In genomic region chr4:111136438-111136837, GRCh38 we compare ENCODE assay signal across 12 cellular contexts.
DNase-seq lines count a peak whose midpoint lies in the region; ATAC-seq, FAIRE-seq and TF ChIP-seq lines count a peak whose summit lies in the region.
"Had no signal": no experiment of that assay in that cellular context is flagged by ENCODE, and none has a peak within 500 bp of the region (broad histone marks: within the 10 kb centered on the region; RNA-seq: fewer than 3 reads in every experiment).

No MANE protein-coding gene starts in this region.

- no peak for FAIRE-seq in HepG2 (lab: Jason Lieb, UNC)

- H3K4me3 ChIP-seq in HepG2 (replicated peaks in 1 of 3; ENCODE audit: insufficient read depth in 1 of 3, low read depth in 2 of 3, low read length in 3 of 3) (no peak overlapping the region), right lobe of liver (no peak overlapping the region), heart right ventricle (no peak overlapping the region)
- H3K4me3 ChIP-seq: BLaER1 treated with 17β-estradiol and CSF1 and Interleukin-3, amounts not matched to agents 10 nM and 100 nM; mucosa of descending colon; skin epidermis had no signal

- WGBS in HepG2 (ENCODE audit: low lambda C conversion rate): 0% methylated on average over 1 of the region's 1 CpG
- 50% methylated on average over 1 of the region's 1 CpG for WGBS in right lobe of liver (ENCODE audit: insufficient coverage, low coverage, low lambda C conversion rate, missing lambda C conversion rate)
- WGBS in heart right ventricle, 2 donors: 75 to 80% methylated on average over 1 of the region's 1 CpG

- H3K9ac ChIP-seq in HepG2 (ENCODE audit: insufficient read depth, low read depth, low read length): no peak overlapping the region
- H3K9ac ChIP-seq: BLaER1 treated with 17β-estradiol and CSF1 and Interleukin-3, amounts not matched to agents 10 nM and 100 nM had no signal

- intact Hi-C loops in HepG2 (cut with micrococcal nuclease; ENCODE audit: unreplicated experiment) (loop anchor here (1.0 to 2.0 kb wide), 2 partner anchors 147 to 494 kb away; no protein-coding TSS in a partner anchor), right lobe of liver (cut with DNase I) (no loop called here), heart right ventricle (cut with DNase I) (no loop called here)

- in situ Hi-C loops in HepG2 (cut with HindIII; ENCODE audit: extremely low pct_ligation_motif_present, low pct_unique_long_range_greater_than_20kb): no loop called here

- TF ChIP-seq CTCF in HepG2 (CRISPR knock-in tag; IDR thresholded peaks at IDR 0.05) (peak; percentile 38), right lobe of liver (IDR thresholded peaks at IDR 0.05) (peak in 2 of 4 donors; percentile 8 to 19), heart right ventricle (IDR thresholded peaks at IDR 0.05) (peak in 1 of 9 donors; percentile 11)

- H3K79me2 ChIP-seq in HepG2 (ENCODE audit: insufficient read depth, low read length): no peaks in the 10 kb centered on the region

- TF ChIP-seq POLR2A in HepG2 (IDR thresholded peaks at IDR 0.05; ENCODE audit: insufficient read depth in 1 of 2, low read depth in 2 of 2, low read length in 2 of 2) (no peak), right lobe of liver (IDR thresholded peaks at IDR 0.05) (no peak)

- H3K4me1 ChIP-seq in HepG2 (ENCODE audit: insufficient read depth, low read length) (no peaks in the 10 kb centered on the region), right lobe of liver (no peaks in the 10 kb centered on the region), heart right ventricle (no peaks in the 10 kb centered on the region)
- H3K4me1 ChIP-seq: BLaER1 treated with 17β-estradiol and CSF1 and Interleukin-3, amounts not matched to agents 10 nM and 100 nM had no signal

- H3K36me3 ChIP-seq in HepG2 (replicated peaks in 1 of 2; ENCODE audit: control insufficient read depth in 1 of 2, insufficient read depth in 2 of 2, low read length in 2 of 2) (no peaks in the 10 kb centered on the region), right lobe of liver (no peaks in the 10 kb centered on the region), heart right ventricle (no peaks in the 10 kb centered on the region)
- H3K36me3 ChIP-seq: BLaER1 treated with 17β-estradiol and CSF1 and Interleukin-3, amounts not matched to agents 10 nM and 100 nM had no signal

- ATAC-seq in HepG2: no peak
- ATAC-seq in right lobe of liver: no peak
- no peak for ATAC-seq in heart right ventricle
- ATAC-seq: mucosa of descending colon had no signal

- CTCF ChIA-PET in HepG2 (lab: Yijun Ruan, JAX; ENCODE audit: low intra/inter-chr PET ratio, low total read pairs): no interaction called here

- H4K20me1 ChIP-seq in HepG2 (ENCODE audit: insufficient read depth, low read length): no peaks in the 10 kb centered on the region
- H4K20me1 ChIP-seq: BLaER1 treated with 17β-estradiol and CSF1 and Interleukin-3, amounts not matched to agents 10 nM and 100 nM had no signal

- POLR2A ChIA-PET in HepG2 (lab: Yijun Ruan, JAX): no interaction called here

- no peak for TF ChIP-seq RAD21 in HepG2 (CRISPR knock-in tag; IDR thresholded peaks at IDR 0.05)

- peak; percentile 7 for DNase-seq in HepG2 (ENCODE audit: low spot score)
- no peak for DNase-seq in right lobe of liver
- peak; percentile 1 for DNase-seq in RPMI7951 (ENCODE audit: low read depth)
- peak; percentile 69 for DNase-seq in fibroblast of peridontal ligament (ENCODE audit: extremely low read depth)
- no peak for DNase-seq in RPMI8226
- DNase-seq in heart right ventricle: no peak
- no peak for DNase-seq in NCI-H510A (lab: John Stamatoyannopoulos, UW)
- no peak for DNase-seq in kidney glomerular epithelial cell (lab: John Stamatoyannopoulos, UW)
- DNase-seq: activated T-cell treated with anti-CD3 and anti-CD28 coated beads, Interleukin-2, amount 50 U/mL, for 1 hour; mucosa of descending colon had no signal

- TF ChIP-seq EP300 in HepG2 (IDR thresholded peaks at IDR 0.05; ENCODE audit: low read depth in 2 of 2, low read length in 2 of 2) (no peak), HepG2 (CRISPR knock-in tag; IDR thresholded peaks at IDR 0.05; ENCODE audit: borderline replicate concordance) (no peak)

- no peaks in the 10 kb centered on the region for H3K9me3 ChIP-seq in HepG2 (ENCODE audit: low read length)
- H3K9me3 ChIP-seq in right lobe of liver: peaks cover 0 to 3% (median 0%) of the 10 kb centered on the region in 4 donors
- peaks cover 0 to 18% (median 0%) of the 10 kb centered on the region in 11 donors for H3K9me3 ChIP-seq in heart right ventricle
- H3K9me3 ChIP-seq: mucosa of descending colon had no signal

- H3K27ac ChIP-seq in HepG2 (ENCODE audit: extremely low read length, insufficient read depth, low read length): no peak overlapping the region
- no peak overlapping the region for H3K27ac ChIP-seq in right lobe of liver
- no peak overlapping the region for H3K27ac ChIP-seq in heart right ventricle
- H3K27ac ChIP-seq: BLaER1 treated with 17β-estradiol and CSF1 and Interleukin-3, amounts not matched to agents 10 nM and 100 nM; skin epidermis had no signal

- H2AFZ ChIP-seq in HepG2 (ENCODE audit: low read length): no peak overlapping the region

- H3K27me3 ChIP-seq in HepG2 (ENCODE audit: control insufficient read depth in 1 of 2, insufficient read depth in 2 of 2, low read length in 2 of 2) (no peaks in the 10 kb centered on the region), right lobe of liver (peaks cover 0 to 4% of the 10 kb centered on the region in 2 donors), heart right ventricle (no peaks in the 10 kb centered on the region)
- H3K27me3 ChIP-seq: BLaER1 treated with 17β-estradiol and CSF1 and Interleukin-3, amounts not matched to agents 10 nM and 100 nM had no signal

- H3K4me2 ChIP-seq in HepG2 (ENCODE audit: low read depth, low read length): no peak overlapping the region
- H3K4me2 ChIP-seq: BLaER1 treated with 17β-estradiol and CSF1 and Interleukin-3, amounts not matched to agents 10 nM and 100 nM had no signal

- BruUV-seq in HepG2 (replicated peaks; lab: Mats Ljungman, UMichigan): no TSS peak

TF ChIP-seq in HepG2, 621 proteins besides CTCF, POLR2A, EP300 and RAD21:
- TF ChIP-seq STAG1 (CRISPR knock-in tag; IDR thresholded peaks at IDR 0.05) (peak; percentile 58), ZNF761 (CRISPR knock-in tag; conservative IDR thresholded peaks at IDR 0.05) (no peak)
TF ChIP-seq in HepG2: peak in this region for 1.

Comparison
In these comparisons a context has a peak if more than half of its experiments do, and no peak if none do; other contexts are left out.
1. DNase-seq: peak in HepG2 (single experiment), RPMI7951 (single experiment) and fibroblast of peridontal ligament (single experiment); none in right lobe of liver (0 of 3), RPMI8226 (single experiment), heart right ventricle (0 of 2), NCI-H510A (single experiment) and kidney glomerular epithelial cell (single experiment).